ENCODE assay signal across 12 cellular contexts in genomic region chr3:143157957-143158548, GRCh38. TPM values are rescaled to one million over a fixed set of nuclear protein-coding genes. Genes with fewer than 3 reads are reported as not detected.
DNase-seq lines count a peak whose midpoint lies in the region; ATAC-seq and TF ChIP-seq lines count a peak whose summit lies in the region.
"Had no signal": no experiment of that assay in that cellular context is flagged by ENCODE, and none has a peak within 500 bp of the region (broad histone marks: within the 10 kb centered on the region; RNA-seq: fewer than 3 reads in every experiment).

No MANE protein-coding gene starts in this region.

- H3K27ac ChIP-seq in SJCRH30 (peak overlapping the region; percentile 80), coronary artery (no peak overlapping the region)
- H3K27ac ChIP-seq: ascending aorta had no signal

- DNase-seq in GM06990 (ENCODE audit: extremely low read depth, insufficient read length), result peak; percentile 62
- DNase-seq in SJCRH30, result peak; percentile 22 to 62
- no peak for DNase-seq in NK-92 treated with Interleukin-12 subunit alpha and Interleukin-12 subunit beta, amount 100 ng/mL, for 24 hours (lab: John Stamatoyannopoulos, UW)
- DNase-seq in OCI-M1 (lab: John Stamatoyannopoulos, UW), result no peak
- no peak for DNase-seq in coronary artery (ENCODE audit: low spot score)
- no peak for DNase-seq in H4 (ENCODE audit: low spot score)
- DNase-seq: HCEC 1CT, naive B cell, T-helper 9 cell had no signal

- H3K4me3 ChIP-seq in GM06990 (replicated peaks; ENCODE audit: low read depth, low read length), result no peak overlapping the region
- H3K4me3 ChIP-seq in SJCRH30, result no peak overlapping the region
- no peak overlapping the region for H3K4me3 ChIP-seq in coronary artery
- H3K4me3 ChIP-seq: ascending aorta had no signal

- no peak for TF ChIP-seq CTCF in GM06990 (IDR thresholded peaks at IDR 0.05; ENCODE audit: insufficient read depth, low read length, poor library complexity, severe bottlenecking)
- TF ChIP-seq CTCF in coronary artery (IDR thresholded peaks at IDR 0.05), result no peak

- peak; percentile 49 for ATAC-seq in GM19328 (IDR thresholded peaks at IDR 0.05; ENCODE audit: unreplicated experiment)
- ATAC-seq in HG02884 (IDR thresholded peaks at IDR 0.05; ENCODE audit: unreplicated experiment), result peak; percentile 69

- no peaks in the 10 kb centered on the region for H3K9me3 ChIP-seq in SJCRH30 (replicated peaks)
- H3K9me3 ChIP-seq: ascending aorta had no signal

- no peaks in the 10 kb centered on the region for H3K36me3 ChIP-seq in GM06990 (ENCODE audit: control insufficient read depth, insufficient read depth, low read length)
- no peaks in the 10 kb centered on the region for H3K36me3 ChIP-seq in SJCRH30
- H3K36me3 ChIP-seq: ascending aorta had no signal

- H3K27me3 ChIP-seq in GM06990 (replicated peaks; ENCODE audit: control insufficient read depth, insufficient read depth, low read length), result no peaks in the 10 kb centered on the region
- no peaks in the 10 kb centered on the region for H3K27me3 ChIP-seq in SJCRH30
- H3K27me3 ChIP-seq: ascending aorta had no signal

- H3K4me1 ChIP-seq in SJCRH30, result peaks cover 29% of the 10 kb centered on the region
- H3K4me1 ChIP-seq: ascending aorta had no signal

RNA-seq across cellular contexts. Expression of gene CHST2, which starts 38.5 kb away (rescaled TPM):
- total RNA-seq in SJCRH30 (2014; rRNA removed; shearing (Covaris generic)), result 2.3 and 2.6 TPM in 2 replicates
- 0.88 and 0.89 TPM in 2 replicates for total RNA-seq in H4 (2014; rRNA removed; shearing (Covaris generic))

Comparison
In these comparisons a context has a peak if more than half of its experiments do, and no peak if none do; other contexts are left out.
1. DNase-seq: peak in GM06990 (single experiment) and SJCRH30 (2 of 2); none in NK-92 treated with Interleukin-12 subunit alpha and Interleukin-12 subunit beta, amount 100 ng/mL, for 24 hours (single experiment), OCI-M1 (single experiment), coronary artery (single experiment) and H4 (single experiment).